In genomic region chr2:161500892-161501610, GRCh38 we compare ENCODE assay signal across 8 cellular contexts.
DNase-seq lines count a peak whose midpoint lies in the region; ATAC-seq and TF ChIP-seq lines count a peak whose summit lies in the region.
"Not testable (repeated sequence)": the region's sequence is repeated elsewhere in the genome, so short reads cannot be mapped to it uniquely, and the experiment has no call there.

No MANE protein-coding gene starts in this region.

- not testable (repeated sequence) for ATAC-seq in CD4-positive, alpha-beta T cell (ENCODE audit: poor library complexity)
- ATAC-seq in GM18858 (IDR thresholded peaks at IDR 0.05; ENCODE audit: unreplicated experiment) (peak; percentile 65), GM21423 (IDR thresholded peaks at IDR 0.05; ENCODE audit: unreplicated experiment) (peak; percentile 69), HG02938 (IDR thresholded peaks at IDR 0.05; ENCODE audit: unreplicated experiment) (peak; percentile 48), SK-N-SH treated with all-trans-retinoic acid at 6 μM for 48 hours (peak; percentile 66), natural killer cell (peak in 1 of 3 donors; percentile 12)

- intact Hi-C loops in CD4-positive, alpha-beta T cell (cut with DNase I, micrococcal nuclease); natural killer cell (cut with micrococcal nuclease): not testable (repeated sequence)

- not testable (repeated sequence) for H3K9me3 ChIP-seq in CD4-positive, alpha-beta T cell (ENCODE audit: control insufficient read depth, low read length)

- H3K4me1 Mint-ChIP-seq in CD4-positive, alpha-beta T cell (ENCODE audit: low read depth) = peaks cover 12% of the 10 kb centered on the region
- peaks cover 13% of the 10 kb centered on the region for H3K4me1 Mint-ChIP-seq in activated naive CD4-positive, alpha-beta T cell treated with anti-CD3 and anti-CD28 coated beads, Interleukin-2, amount 50 U/mL, for 24 hours
- peaks cover 6 to 13% of the 10 kb centered on the region in 2 donors for H3K4me1 Mint-ChIP-seq in natural killer cell

- POLR2A ChIA-PET in CD4-positive, alpha-beta T cell (lab: Charles Lee) = not testable (repeated sequence)

- DNase-seq in CD4-positive, alpha-beta T cell; natural killer cell: not testable (repeated sequence)
- peak; percentile 33 for DNase-seq in HT1080 (ENCODE audit: low read depth)

- not testable (repeated sequence) for TF ChIP-seq CTCF in CD4-positive, alpha-beta T cell (IDR thresholded peaks at IDR 0.05); natural killer cell (IDR thresholded peaks at IDR 0.05)

- CTCF ChIA-PET in CD4-positive, alpha-beta T cell (lab: Charles Lee) = not testable (repeated sequence)

- not testable (repeated sequence) for H3K36me3 Mint-ChIP-seq in CD4-positive, alpha-beta T cell (ENCODE audit: low read depth); activated naive CD4-positive, alpha-beta T cell treated with anti-CD3 and anti-CD28 coated beads, Interleukin-2, amount 50 U/mL, for 24 hours; natural killer cell

- peak overlapping the region; percentile 64 for H3K4me3 Mint-ChIP-seq in CD4-positive, alpha-beta T cell
- H3K4me3 Mint-ChIP-seq in activated naive CD4-positive, alpha-beta T cell treated with anti-CD3 and anti-CD28 coated beads, Interleukin-2, amount 50 U/mL, for 24 hours = peak overlapping the region; percentile 57
- peak overlapping the region; percentile 79 for H3K4me3 Mint-ChIP-seq in natural killer cell

- H3K27ac Mint-ChIP-seq in CD4-positive, alpha-beta T cell; activated naive CD4-positive, alpha-beta T cell treated with anti-CD3 and anti-CD28 coated beads, Interleukin-2, amount 50 U/mL, for 24 hours; natural killer cell: not testable (repeated sequence)

- not testable (repeated sequence) for H3K9me3 Mint-ChIP-seq in CD4-positive, alpha-beta T cell; activated naive CD4-positive, alpha-beta T cell treated with anti-CD3 and anti-CD28 coated beads, Interleukin-2, amount 50 U/mL, for 24 hours; natural killer cell

- H3K27ac ChIP-seq in CD4-positive, alpha-beta T cell (ENCODE audit: low read depth, low read length) = not testable (repeated sequence)

- H3K27me3 Mint-ChIP-seq in CD4-positive, alpha-beta T cell = peaks cover 34% of the 10 kb centered on the region
- peaks cover 15% of the 10 kb centered on the region for H3K27me3 Mint-ChIP-seq in activated naive CD4-positive, alpha-beta T cell treated with anti-CD3 and anti-CD28 coated beads, Interleukin-2, amount 50 U/mL, for 24 hours
- H3K27me3 Mint-ChIP-seq in natural killer cell (ENCODE audit: low read depth in 2 of 2) = not testable (repeated sequence)

- not testable (repeated sequence) for H3K27me3 ChIP-seq in CD4-positive, alpha-beta T cell (ENCODE audit: control insufficient read depth, insufficient read depth, low read length)
